Comparison of ENCODE assay signal across 1 cellular context in genomic region chr19:39480337-39481228, GRCh38.
TF ChIP-seq lines count a peak whose summit lies in the region.

TIMM50 (plus strand) TSS chr19:39480838; CDS start chr19:39480854, 16 bp downstream.

TF ChIP-seq in K562, 482 proteins besides CTCF, POLR2A, EP300 and RAD21 (continued from another document and continues in another):
- TF ChIP-seq THRA (IDR thresholded peaks at IDR 0.05) = no peak
- no peak for TF ChIP-seq ZNF134 (CRISPR knock-in tag; conservative IDR thresholded peaks at IDR 0.05)
- no peak for TF ChIP-seq ZNF512 (tag; IDR thresholded peaks at IDR 0.05)
- no peak for TF ChIP-seq ZNF57 (CRISPR knock-in tag; IDR thresholded peaks at IDR 0.05)
- peak; percentile 67; the same call in 1 of the 2 replicates for TF ChIP-seq RUNX1 (IDR thresholded peaks at IDR 0.05; ENCODE audit: low read depth)
- TF ChIP-seq PBX2 (CRISPR knock-in tag; IDR thresholded peaks at IDR 0.05; ENCODE audit: low read depth) = no peak
- no peak for TF ChIP-seq PBX2 (tag; conservative IDR thresholded peaks at IDR 0.05; ENCODE audit: low read depth)
- peak; percentile 67; the same call in 1 of the 2 replicates for TF ChIP-seq ZHX1 (conservative IDR thresholded peaks at IDR 0.05; ENCODE audit: low read length)
- no peak for TF ChIP-seq RBM15 (IDR thresholded peaks at IDR 0.05; ENCODE audit: insufficient read depth, low read length)
- 0 out of 2 replicates have a peak, but pooled peaks have one; percentile 33 for TF ChIP-seq ZNF766 (CRISPR knock-in tag; conservative IDR thresholded peaks at IDR 0.05)
- TF ChIP-seq KAT8 (IDR thresholded peaks at IDR 0.05; ENCODE audit: low read depth) = no peak
- TF ChIP-seq XRCC3 (IDR thresholded peaks at IDR 0.05) = no peak
- TF ChIP-seq MAFG (tag; conservative IDR thresholded peaks at IDR 0.05) = no peak
- TF ChIP-seq GTF2B (IDR thresholded peaks at IDR 0.05; ENCODE audit: extremely low read depth, insufficient read length) = no peak
- no peak for TF ChIP-seq ZNF311 (CRISPR knock-in tag; IDR thresholded peaks at IDR 0.05)
- no peak for TF ChIP-seq CAMTA2 (CRISPR knock-in tag; conservative IDR thresholded peaks at IDR 0.05)
- TF ChIP-seq ADNP (tag; IDR thresholded peaks at IDR 0.05) = no peak
- TF ChIP-seq CSDE1 (IDR thresholded peaks at IDR 0.05) = no peak
- no peak for TF ChIP-seq HDAC8 (tag; IDR thresholded peaks at IDR 0.05)
- no peak for TF ChIP-seq U2AF2 (optimal IDR thresholded peaks at IDR 0.05; ENCODE audit: low read depth, low read length)
- no peak for TF ChIP-seq GTF3C2 (IDR thresholded peaks at IDR 0.05; ENCODE audit: borderline replicate concordance, extremely low read depth, insufficient read length)
- TF ChIP-seq SMARCB1 (IDR thresholded peaks at IDR 0.05; ENCODE audit: insufficient read length, low read depth) = no peak
- no peak for TF ChIP-seq PCBP2 (IDR thresholded peaks at IDR 0.05; ENCODE audit: low read depth, low read length, poor library complexity, severe bottlenecking)
- TF ChIP-seq MCM7 (IDR thresholded peaks at IDR 0.05) = no peak
- peak; percentile 88 for TF ChIP-seq CHD1 (IDR thresholded peaks at IDR 0.05; ENCODE audit: low read length)
- no peak for TF ChIP-seq ZNF398 (CRISPR knock-in tag; IDR thresholded peaks at IDR 0.05)
- TF ChIP-seq KLF10 (CRISPR knock-in tag; IDR thresholded peaks at IDR 0.05) = no peak
- no peak for TF ChIP-seq ZNF77 (CRISPR knock-in tag; IDR thresholded peaks at IDR 0.05)
- TF ChIP-seq L3MBTL2 (IDR thresholded peaks at IDR 0.05) = peak; percentile 89
- no peak for TF ChIP-seq ZNF354B (CRISPR knock-in tag; IDR thresholded peaks at IDR 0.05)
- no peak for TF ChIP-seq ELK3 (CRISPR knock-in tag; IDR thresholded peaks at IDR 0.05)
- no peak for TF ChIP-seq CHD4 (IDR thresholded peaks at IDR 0.05; ENCODE audit: insufficient read depth, insufficient replicate concordance, low read depth, low read length, poor library complexity, severe bottlenecking)
- no peak for TF ChIP-seq TAF15 (IDR thresholded peaks at IDR 0.05; ENCODE audit: low read depth, low read length)
- TF ChIP-seq HDAC2 (IDR thresholded peaks at IDR 0.05) = 0 out of 2 replicates have a peak, but pooled peaks have one; percentile 15
- TF ChIP-seq STAT6 (CRISPR knock-in tag; IDR thresholded peaks at IDR 0.05) = no peak
- no peak for TF ChIP-seq ZNF217 (CRISPR knock-in tag; IDR thresholded peaks at IDR 0.05)
- TF ChIP-seq RFX7 (CRISPR knock-in tag; IDR thresholded peaks at IDR 0.05) = no peak
- no peak for TF ChIP-seq TGIF2 (CRISPR knock-in tag; IDR thresholded peaks at IDR 0.05)
- TF ChIP-seq ZBTB26 (CRISPR knock-in tag; IDR thresholded peaks at IDR 0.05) = no peak
- TF ChIP-seq THRAP3 (IDR thresholded peaks at IDR 0.05; ENCODE audit: borderline replicate concordance) = no peak
- no peak for TF ChIP-seq ZNF253 (CRISPR knock-in tag; conservative IDR thresholded peaks at IDR 0.05)
- peak; percentile 80 for TF ChIP-seq JUND (IDR thresholded peaks at IDR 0.05; ENCODE audit: borderline replicate concordance, low read depth, low read length)
- no peak; the same call in 2 of the 3 replicates for TF ChIP-seq JUND (tag; IDR thresholded peaks at IDR 0.05; ENCODE audit: borderline replicate concordance, low read depth, low read length)
- TF ChIP-seq ZNF644 (tag; IDR thresholded peaks at IDR 0.05; ENCODE audit: low read depth) = no peak
- TF ChIP-seq SAFB (IDR thresholded peaks at IDR 0.05; ENCODE audit: borderline replicate concordance, low read depth, low read length) = no peak
